ENCODE assay signal across 8 cellular contexts in the genomic region with DNA sequence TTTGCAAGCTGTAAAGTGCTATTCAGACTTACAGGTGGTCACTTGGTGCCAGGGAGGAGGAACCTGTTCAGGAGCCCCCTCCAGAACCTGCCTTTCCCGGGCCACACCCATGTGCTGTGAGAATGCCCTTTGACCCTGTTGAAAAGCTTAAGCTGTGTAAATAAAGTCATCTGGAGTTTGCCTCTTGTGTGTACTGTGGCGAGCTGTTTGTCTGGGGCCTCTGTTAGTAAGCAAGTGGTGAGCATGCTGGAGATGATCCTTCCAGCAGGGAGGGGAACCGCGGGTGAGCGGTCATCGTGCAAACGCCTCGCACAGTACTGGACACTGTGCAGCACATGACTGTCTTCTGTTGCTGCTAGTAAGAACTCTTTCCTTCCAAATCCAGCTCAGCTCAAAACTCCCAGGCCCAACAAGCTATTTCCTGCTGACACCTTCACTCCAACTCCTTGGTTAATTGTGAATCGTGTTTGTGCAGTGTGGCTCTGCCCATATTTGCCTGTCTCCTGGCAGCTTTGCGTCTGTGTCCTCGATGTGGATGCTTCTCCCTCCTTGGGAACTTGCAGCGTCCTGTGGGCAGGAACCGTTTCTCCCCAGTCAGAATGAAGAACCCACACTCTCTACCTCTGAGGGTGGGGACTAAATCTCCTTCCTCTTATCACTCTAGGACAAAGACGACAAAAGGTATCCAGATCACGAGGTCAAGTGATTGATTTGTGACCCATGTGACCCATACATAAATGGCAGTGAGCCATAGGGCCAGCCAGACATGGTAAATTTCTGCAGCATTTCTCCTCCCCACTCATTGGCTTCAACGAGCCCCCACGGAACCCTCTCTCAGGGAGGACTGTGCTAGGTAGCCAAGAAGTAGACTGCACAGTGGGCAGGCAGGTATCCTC.
DNase-seq lines count a peak whose midpoint lies in the region; ATAC-seq and TF ChIP-seq lines count a peak whose summit lies in the region.

No MANE protein-coding gene starts in this region.

- peaks cover 34% of the 10 kb centered on the region for H3K4me1 ChIP-seq in iPS-18a (ENCODE audit: control insufficient read depth, low read depth, low read length)

- H3K27ac ChIP-seq in iPS-18a (ENCODE audit: low read length) (no peak overlapping the region), skin epidermis (peak overlapping the region in 20 of 21 experiments; percentile 4 to 98 (median 92))

- TF ChIP-seq CTCF in GM13977 (IDR thresholded peaks at IDR 0.05; ENCODE audit: extremely low read depth, insufficient read depth, missing control alignments) = no peak

- in situ Hi-C loops in GM13977 (cut with MboI; ENCODE audit: low pct_unique_long_range_greater_than_20kb, low sequenced_read_pairs, unreplicated experiment) = no loop called here

- no peak for ATAC-seq in activated CD4-positive, CD25-positive, alpha-beta regulatory T cell treated with anti-CD3 and anti-CD28 coated beads, Interleukin-2, amount 50 U/mL, for 24 hours
- ATAC-seq in GM21528 (IDR thresholded peaks at IDR 0.05; ENCODE audit: low FRiP score, unreplicated experiment) (no peak), HG03439 (IDR thresholded peaks at IDR 0.05; ENCODE audit: unreplicated experiment) (no peak)

- H3K4me3 ChIP-seq in iPS-18a (ENCODE audit: low read length) (peak overlapping the region; percentile 42), skin epidermis (no peak overlapping the region)

- H3K36me3 ChIP-seq in iPS-18a (ENCODE audit: control insufficient read depth, low read depth, low read length) = no peaks in the 10 kb centered on the region

- H3K9me3 ChIP-seq in iPS-18a (ENCODE audit: control insufficient read depth, low read depth, low read length) = no peaks in the 10 kb centered on the region

- H3K27me3 ChIP-seq in iPS-18a (ENCODE audit: control insufficient read depth, insufficient read depth, low read length) = peaks cover 24% of the 10 kb centered on the region

- peak overlapping the region; percentile 35 for H3K9ac ChIP-seq in iPS-18a (ENCODE audit: low read length)

- DNase-seq in GM13977 (ENCODE audit: low spot score) (peak; percentile 3), SHP77 (lab: John Stamatoyannopoulos, UW) (peak; percentile 61 to 78), SKM-1 (lab: John Stamatoyannopoulos, UW; ENCODE audit: unreplicated experiment) (no peak)
